Comparison of ENCODE assay signal across 8 cellular contexts in genomic region chr11:103202048-103202651, GRCh38.
DNase-seq lines count a peak whose midpoint lies in the region; ATAC-seq and TF ChIP-seq lines count a peak whose summit lies in the region.

No MANE protein-coding gene starts in this region.

- H3K9me3 ChIP-seq in osteoblast (ENCODE audit: low read depth, low read length) = no peaks in the 10 kb centered on the region
- H3K9me3 ChIP-seq in upper lobe of left lung = no peaks in the 10 kb centered on the region

- no peaks in the 10 kb centered on the region for H3K27me3 Mint-ChIP-seq in stimulated activated memory B cell treated with anti-CD40 and anti-IgM and Interleukin-4, amounts not matched to agents 10 μg/mL and 1 μg/mL and 100 μg/mL, for 72 hours

- TF ChIP-seq CTCF in choroid plexus epithelial cell (conservative IDR thresholded peaks at IDR 0.05; ENCODE audit: low read depth, low read length) = peak; percentile 60
- TF ChIP-seq CTCF in osteoblast (IDR thresholded peaks at IDR 0.05; ENCODE audit: extremely low read depth, low read depth, low read length) = peak; percentile 86
- peak in 3 of 6 experiments; percentile 17 to 21 (median 18) for TF ChIP-seq CTCF in upper lobe of left lung (IDR thresholded peaks at IDR 0.05)

- H3K4me3 ChIP-seq in choroid plexus epithelial cell (ENCODE audit: low read depth, low read length) (no peak overlapping the region), osteoblast (ENCODE audit: insufficient read depth, low read length) (no peak overlapping the region), upper lobe of left lung (no peak overlapping the region)

- H3K9me3 Mint-ChIP-seq in stimulated activated memory B cell treated with anti-CD40 and anti-IgM and Interleukin-4, amounts not matched to agents 10 μg/mL and 1 μg/mL and 100 μg/mL, for 72 hours = no peaks in the 10 kb centered on the region

- H3K4me3 Mint-ChIP-seq in stimulated activated memory B cell treated with anti-CD40 and anti-IgM and Interleukin-4, amounts not matched to agents 10 μg/mL and 1 μg/mL and 100 μg/mL, for 72 hours = no peak overlapping the region

- DNase-seq in DMS 273 (lab: John Stamatoyannopoulos, UW; ENCODE audit: unreplicated experiment) (peak; percentile 32), DMS 273 treated with DMSO at 0.1 percent for 48 hours (lab: John Stamatoyannopoulos, UW) (no peak), NCI-H446 treated with DMSO at 0.1 percent for 48 hours (lab: John Stamatoyannopoulos, UW) (peak; percentile 40), choroid plexus epithelial cell (ENCODE audit: low read depth) (peak; percentile 73), osteoblast (ENCODE audit: insufficient read length, low spot score, missing footprints) (peak; percentile 8), GM19238 (ENCODE audit: insufficient read length, low spot score) (no peak), upper lobe of left lung (no peak)

- WGBS in upper lobe of left lung, 2 donors = 70 to 80% methylated on average over 3 of the region's 3 CpGs

- no peaks in the 10 kb centered on the region for H3K27me3 ChIP-seq in osteoblast (ENCODE audit: insufficient read depth, low read length)
- H3K27me3 ChIP-seq in upper lobe of left lung = no peaks in the 10 kb centered on the region

- H3K4me1 ChIP-seq in osteoblast (ENCODE audit: insufficient read depth, low read length) = peaks cover 3% of the 10 kb centered on the region
- H3K4me1 ChIP-seq in upper lobe of left lung = no peaks in the 10 kb centered on the region

- H3K4me2 ChIP-seq in osteoblast (ENCODE audit: insufficient read depth, low read length) = no peak overlapping the region

- no peaks in the 10 kb centered on the region for H4K20me1 ChIP-seq in osteoblast (ENCODE audit: insufficient read depth, low read length)

- no peak for ATAC-seq in stimulated activated memory B cell treated with anti-CD40 and anti-IgM and Interleukin-4, amounts not matched to agents 10 μg/mL and 1 μg/mL and 100 μg/mL, for 72 hours
- no peak for ATAC-seq in upper lobe of left lung (ENCODE audit: low FRiP score in 2 of 2)

- no peaks in the 10 kb centered on the region for H3K4me1 Mint-ChIP-seq in stimulated activated memory B cell treated with anti-CD40 and anti-IgM and Interleukin-4, amounts not matched to agents 10 μg/mL and 1 μg/mL and 100 μg/mL, for 72 hours

- H3K36me3 ChIP-seq in osteoblast (ENCODE audit: insufficient read depth, low read length) = peaks cover 20% of the 10 kb centered on the region
- H3K36me3 ChIP-seq in upper lobe of left lung = peaks cover 0 to 41% (median 5%) of the 10 kb centered on the region in 4 donors

- no peak for TF ChIP-seq EP300 in upper lobe of left lung (IDR thresholded peaks at IDR 0.05)

- H3K27ac ChIP-seq in osteoblast (ENCODE audit: low read depth, low read length) (no peak overlapping the region), upper lobe of left lung (no peak overlapping the region)

- H3K36me3 Mint-ChIP-seq in stimulated activated memory B cell treated with anti-CD40 and anti-IgM and Interleukin-4, amounts not matched to agents 10 μg/mL and 1 μg/mL and 100 μg/mL, for 72 hours = no peaks in the 10 kb centered on the region

- no peaks in the 10 kb centered on the region for H3K79me2 ChIP-seq in osteoblast (ENCODE audit: insufficient read depth, low read length)

- H3K27ac Mint-ChIP-seq in stimulated activated memory B cell treated with anti-CD40 and anti-IgM and Interleukin-4, amounts not matched to agents 10 μg/mL and 1 μg/mL and 100 μg/mL, for 72 hours = no peak overlapping the region

- TF ChIP-seq POLR2A in upper lobe of left lung (IDR thresholded peaks at IDR 0.05) = no peak

- H2AFZ ChIP-seq in osteoblast (ENCODE audit: low read length) = no peak overlapping the region

Comparison
In these comparisons a context has a peak if more than half of its experiments do, and no peak if none do; other contexts are left out.
1. DNase-seq: peak in DMS 273 (single experiment), NCI-H446 treated with DMSO at 0.1 percent for 48 hours (single experiment), choroid plexus epithelial cell (single experiment) and osteoblast (single experiment); none in DMS 273 treated with DMSO at 0.1 percent for 48 hours (single experiment), GM19238 (single experiment) and upper lobe of left lung (0 of 2).